15 cellular contexts compared by ENCODE assay signal in genomic region chr7:37212526-37212925, GRCh38.
DNase-seq lines count a peak whose midpoint lies in the region; ATAC-seq, FAIRE-seq and TF ChIP-seq lines count a peak whose summit lies in the region.
"Had no signal": no experiment of that assay in that cellular context is flagged by ENCODE, and none has a peak within 500 bp of the region (broad histone marks: within the 10 kb centered on the region; RNA-seq: fewer than 3 reads in every experiment).

No MANE protein-coding gene starts in this region.

- no peak for TF ChIP-seq POLR2A in GM12878 (IDR thresholded peaks at IDR 0.05; ENCODE audit: low read depth, low read length)

- H3K4me3 ChIP-seq in GM12878: no peak overlapping the region
- H3K4me3 ChIP-seq: gastroesophageal sphincter, psoas muscle had no signal

- no peak for TF ChIP-seq RAD21 in GM12878 (IDR thresholded peaks at IDR 0.05; ENCODE audit: insufficient read depth, low read depth, low read length)

- SMC1A ChIA-PET in GM12878 (lab: Charles Lee; ENCODE audit: uncharacterized antibody, unreplicated experiment): interaction anchor here (0.7 to 1.1 kb wide), 4 partner anchors 16 to 295 kb away, joined by 3 to 5 read pairs (median 3); no protein-coding TSS in a partner anchor

- H3K79me2 ChIP-seq in GM12878 (ENCODE audit: control insufficient read depth, insufficient read depth, low read length): no peaks in the 10 kb centered on the region

- no peak for TF ChIP-seq EP300 in GM12878 (IDR thresholded peaks at IDR 0.05; ENCODE audit: borderline replicate concordance in 1 of 2, control insufficient read depth in 1 of 2, low read depth in 2 of 2, low read length in 2 of 2)

- H3K4me1 ChIP-seq in GM12878 (ENCODE audit: control insufficient read depth, insufficient read depth, low read length): peaks cover 19% of the 10 kb centered on the region

- ATAC-seq in GM18907 (IDR thresholded peaks at IDR 0.05; ENCODE audit: unreplicated experiment) (peak; percentile 18), HG02642 (IDR thresholded peaks at IDR 0.05; ENCODE audit: poor library complexity, unreplicated experiment) (peak; percentile 16), GM12878 (no peak)
- ATAC-seq: gastroesophageal sphincter, psoas muscle had no signal

- WGBS in GM12878 (ENCODE audit: insufficient coverage, insufficient replicate concordance, low lambda C conversion rate, missing lambda C conversion rate): 87% methylated on average over 8 of the region's 8 CpGs

- intact Hi-C loops in GM12878 (cut with micrococcal nuclease; ENCODE audit: unreplicated experiment): loop anchor here (5.0 to 10.0 kb wide), 2 partner anchors 292 to 640 kb away; no protein-coding TSS in a partner anchor

- H3K27ac ChIP-seq in GM12878 (ENCODE audit: control insufficient read depth, insufficient read depth): no peak overlapping the region
- H3K27ac ChIP-seq: C4-2B, psoas muscle had no signal

- H3K36me3 ChIP-seq in GM12878 (ENCODE audit: control insufficient read depth in 2 of 2, insufficient read depth in 2 of 2, low read length in 1 of 2): peaks cover 1 to 19% of the 10 kb centered on the region in 2 experiments; a peak in 3 of 4 replicates
- H3K36me3 ChIP-seq: gastroesophageal sphincter had no signal

- DNase-seq in GM12878 (ENCODE audit: low read depth, low spot score): no peak
- peak; percentile 50 for DNase-seq in pulmonary artery endothelial cell (ENCODE audit: low read depth, low spot score)
- DNase-seq in D721Med (ENCODE audit: insufficient read length, low spot score): no peak
- no peak for DNase-seq in stimulated activated naive CD4-positive, alpha-beta T cell (lab: John Stamatoyannopoulos, UW)
- DNase-seq in HuH-7.5 (ENCODE audit: low spot score): no peak
- DNase-seq: effector CD4-positive, alpha-beta T cell; KBM-7; NCI-H187 treated with DMSO at 0.1 percent for 48 hours; psoas muscle; stimulated activated CD4-positive, alpha-beta T cell treated with anti-CD3 and anti-CD28 coated beads, Interleukin-1b, Interleukin-23, amount 100 ng/mL, for 48 hours had no signal

- in situ Hi-C loops in GM12878 (cut with MboI): loop anchor here (10.0 kb wide), 1 partner anchor 132 kb away; no protein-coding TSS in a partner anchor

- FAIRE-seq in GM12878 (lab: Jason Lieb, UNC): no peak
- FAIRE-seq in D721Med (lab: Jason Lieb, UNC): no peak
- FAIRE-seq: GM12892 had no signal

- H3K9me3 ChIP-seq in GM12878 (replicated peaks; ENCODE audit: control insufficient read depth, insufficient read depth, low read length): no peaks in the 10 kb centered on the region
- H3K9me3 ChIP-seq: gastroesophageal sphincter, psoas muscle had no signal

- H2AFZ ChIP-seq in GM12878 (ENCODE audit: control insufficient read depth, low read depth, low read length): no peak overlapping the region

- no peak overlapping the region for H3K4me2 ChIP-seq in GM12878 (ENCODE audit: control insufficient read depth, insufficient read depth)

- RAD21 ChIA-PET in GM12878 (lab: Charles Lee; ENCODE audit: unreplicated experiment): interaction anchor here (0.7 to 1.3 kb wide), 2 partner anchors 72 to 283 kb away, joined by 3 read pairs; no protein-coding TSS in a partner anchor

- POLR2A ChIA-PET in GM12878 (lab: Charles Lee): no interaction called here

- H3K9ac ChIP-seq in GM12878 (ENCODE audit: control insufficient read depth, insufficient read depth, low read length): no peak overlapping the region

- CTCF ChIA-PET in GM12878 (lab: Yijun Ruan, JAX): interaction anchor here (0.7 to 2.8 kb wide), 4 partner anchors 11 to 140 kb away, joined by 3 to 10 read pairs (median 6); no protein-coding TSS in a partner anchor

- H3K27me3 ChIP-seq in GM12878 (replicated peaks in 1 of 2; ENCODE audit: control insufficient read depth in 2 of 2, insufficient read depth in 2 of 2, low read length in 1 of 2): no peaks in the 10 kb centered on the region
- H3K27me3 ChIP-seq: gastroesophageal sphincter had no signal

- no peaks in the 10 kb centered on the region for H4K20me1 ChIP-seq in GM12878 (ENCODE audit: control insufficient read depth, insufficient read depth)

- BruUV-seq in GM12878 (replicated peaks; lab: Mats Ljungman, UMichigan): no TSS peak

- TF ChIP-seq CTCF in GM12878 (IDR thresholded peaks at IDR 0.05 in 2 of 3, conservative IDR thresholded peaks at IDR 0.05 in 1 of 3; ENCODE audit: control insufficient read depth in 2 of 3, extremely low read depth in 1 of 3, insufficient read depth in 1 of 3, low read depth in 3 of 3, low read length in 3 of 3): no peak
- no peak for TF ChIP-seq CTCF in D721Med (IDR thresholded peaks at IDR 0.05; ENCODE audit: insufficient read depth, missing control alignments)

TF ChIP-seq in GM12878, 131 proteins besides CTCF, POLR2A, EP300 and RAD21:
- TF ChIP-seq SIX5 (IDR thresholded peaks at IDR 0.05; ENCODE audit: low read depth, low read length, severe bottlenecking): no peak
- no peak for TF ChIP-seq NR2C1 (IDR thresholded peaks at IDR 0.05)
- no peak for TF ChIP-seq CUX1 (IDR thresholded peaks at IDR 0.05; ENCODE audit: insufficient replicate concordance, low read depth, low read length)
- peak; percentile 9 to 57; a peak in 3 of 4 replicates for TF ChIP-seq BHLHE40 (IDR thresholded peaks at IDR 0.05; ENCODE audit: borderline replicate concordance in 1 of 2, low read depth in 2 of 2, low read length in 1 of 2)
